In genomic region chr17:4551141-4551540, GRCh38 we compare ENCODE assay signal across 16 cellular contexts. TPM values are rescaled to one million over a fixed set of nuclear protein-coding genes. Genes with fewer than 3 reads are reported as not detected.
DNase-seq lines count a peak whose midpoint lies in the region; ATAC-seq, FAIRE-seq and TF ChIP-seq lines count a peak whose summit lies in the region.
"Had no signal": no experiment of that assay in that cellular context is flagged by ENCODE, and none has a peak within 500 bp of the region (broad histone marks: within the 10 kb centered on the region; RNA-seq: fewer than 3 reads in every experiment).

No MANE protein-coding gene starts in this region.

- dilution Hi-C loops in endothelial cell of umbilical vein (cut with MboI; ENCODE audit: extremely low pct_ligation_motif_present, low sequenced_read_pairs) = no loop called here

- no peaks in the 10 kb centered on the region for H3K9me1 ChIP-seq in endothelial cell of umbilical vein (replicated peaks; ENCODE audit: control insufficient read depth, extremely low read depth, insufficient read depth, low read length)

- H3K27ac ChIP-seq in OCI-LY1 (ENCODE audit: low read depth, low read length, poor library complexity, severe bottlenecking) (no peak overlapping the region), endothelial cell of umbilical vein (ENCODE audit: insufficient read depth, low read depth, low read length) (no peak overlapping the region), small intestine (ENCODE audit: low read depth in 1 of 2, low read length in 1 of 2) (no peak overlapping the region)
- H3K27ac ChIP-seq: tibial nerve had no signal

- H4K20me1 ChIP-seq in OCI-LY1 (ENCODE audit: insufficient read depth, low read length) = no peaks in the 10 kb centered on the region
- no peaks in the 10 kb centered on the region for H4K20me1 ChIP-seq in endothelial cell of umbilical vein (replicated peaks; ENCODE audit: control insufficient read depth, extremely low read depth, insufficient read depth, low read length)

- no peak overlapping the region for H3K4me3 Mint-ChIP-seq in mesothelial cell of epicardium

- DNase-seq in AG04449 (ENCODE audit: low read depth, low spot score) = no peak
- DNase-seq in DMS114 treated with DMSO at 0.1 percent for 48 hours (lab: John Stamatoyannopoulos, UW; ENCODE audit: unreplicated experiment) = peak; percentile 10
- DNase-seq in endothelial cell of umbilical vein (ENCODE audit: low read depth, low spot score) = no peak
- DNase-seq in RCC 7860 (ENCODE audit: low spot score) = no peak
- DNase-seq in small intestine = no peak
- no peak for DNase-seq in mesothelial cell of epicardium (ENCODE audit: low spot score in 2 of 2, unreplicated experiment in 2 of 2)
- DNase-seq: activated CD8-positive, alpha-beta memory T cell treated with anti-CD3 and anti-CD28 coated beads, Interleukin-2, amount 50 U/mL, for 48 hours; amniotic stem cell; dermis blood vessel endothelial cell; MM.1S; NCI-H446 had no signal

- H2AFZ ChIP-seq in OCI-LY1 (ENCODE audit: low read length) (no peak overlapping the region), endothelial cell of umbilical vein (ENCODE audit: low read depth, low read length) (no peak overlapping the region)

- H3K4me3 ChIP-seq in AG04449 (ENCODE audit: low read depth, low read length) (no peak overlapping the region), OCI-LY1 (ENCODE audit: low read depth, low read length, poor library complexity, severe bottlenecking) (no peak overlapping the region), endothelial cell of umbilical vein (replicated peaks in 1 of 3; ENCODE audit: insufficient read depth in 1 of 3, low read depth in 1 of 3, low read length in 3 of 3) (no peak overlapping the region), small intestine (ENCODE audit: low read depth in 1 of 2, low read length in 2 of 2) (no peak overlapping the region)
- H3K4me3 ChIP-seq: tibial nerve had no signal

- FAIRE-seq in endothelial cell of umbilical vein (lab: Jason Lieb, UNC) = no peak
- FAIRE-seq in RCC 7860 (lab: Jason Lieb, UNC) = no peak
- no peak for FAIRE-seq in small intestine (lab: Jason Lieb, UNC)

- H3K9me2 ChIP-seq in OCI-LY1 (ENCODE audit: low read depth, low read length) = no peaks in the 10 kb centered on the region

- TF ChIP-seq CTCF in AG04449 (IDR thresholded peaks at IDR 0.05; ENCODE audit: insufficient read depth, low read length, missing control alignments) = peak; percentile 10
- TF ChIP-seq CTCF in OCI-LY1 (IDR thresholded peaks at IDR 0.05; ENCODE audit: low read length) = peak; percentile 23; the same call in 1 of the 2 replicates
- TF ChIP-seq CTCF in endothelial cell of umbilical vein (IDR thresholded peaks at IDR 0.05; ENCODE audit: extremely low read depth in 1 of 2, insufficient read depth in 1 of 2, low read depth in 1 of 2, low read length in 2 of 2) = peak; percentile 9 to 23
- TF ChIP-seq CTCF in mesothelial cell of epicardium (IDR thresholded peaks at IDR 0.05; ENCODE audit: unreplicated experiment) = no peak

- no peak for TF ChIP-seq POLR2A in endothelial cell of umbilical vein (IDR thresholded peaks at IDR 0.05; ENCODE audit: low read depth, low read length)

- H3F3A ChIP-seq in OCI-LY1 (ENCODE audit: insufficient read depth, low read length) = no peaks in the 10 kb centered on the region

- H3K4me2 ChIP-seq in OCI-LY1 (ENCODE audit: low read length) = no peak overlapping the region
- no peak overlapping the region for H3K4me2 ChIP-seq in endothelial cell of umbilical vein (ENCODE audit: insufficient read depth, low read length)

- peaks cover 14% of the 10 kb centered on the region for H3K36me3 Mint-ChIP-seq in mesothelial cell of epicardium

- H3K27ac Mint-ChIP-seq in mesothelial cell of epicardium = no peak overlapping the region

- CTCF ChIA-PET in AG04449 (lab: Yijun Ruan, JAX) = interaction anchor here (1.9 to 13.2 kb wide), 2 partner anchors 12 to 15 kb away, joined by 5 to 137 read pairs; no protein-coding TSS in a partner anchor
- CTCF ChIA-PET in endothelial cell of umbilical vein (lab: Charles Lee) = interaction anchor here (0.6 to 1.4 kb wide), 4 partner anchors 13 to 130 kb away, joined by 3 to 5 read pairs (median 4); no protein-coding TSS in a partner anchor

- peaks cover 20% of the 10 kb centered on the region for H3K4me1 ChIP-seq in OCI-LY1 (ENCODE audit: insufficient read depth, low read length, severe bottlenecking)
- peaks cover 17% of the 10 kb centered on the region for H3K4me1 ChIP-seq in endothelial cell of umbilical vein (ENCODE audit: control insufficient read depth, extremely low read depth, insufficient read depth, low read length)
- H3K4me1 ChIP-seq in small intestine (ENCODE audit: control insufficient read depth in 2 of 2, insufficient read depth in 1 of 2, low read depth in 1 of 2, low read length in 1 of 2) = peaks cover 4 to 6% of the 10 kb centered on the region in 2 donors

- H3K9me3 Mint-ChIP-seq in mesothelial cell of epicardium = no peaks in the 10 kb centered on the region

- H3K79me2 ChIP-seq in OCI-LY1 (ENCODE audit: insufficient read depth, low read length) = peaks cover 18% of the 10 kb centered on the region
- peaks cover 20% of the 10 kb centered on the region for H3K79me2 ChIP-seq in endothelial cell of umbilical vein (ENCODE audit: control insufficient read depth, insufficient read depth, low read length)

- H3K36me3 ChIP-seq in OCI-LY1 (ENCODE audit: insufficient read depth, low read length) (peaks cover 77% of the 10 kb centered on the region), endothelial cell of umbilical vein (ENCODE audit: control insufficient read depth in 2 of 2, extremely low read depth in 1 of 2, insufficient read depth in 2 of 2, low read length in 2 of 2) (peaks cover 5 to 32% of the 10 kb centered on the region in 2 experiments), small intestine (ENCODE audit: control insufficient read depth in 2 of 2, insufficient read depth in 2 of 2, low read length in 2 of 2) (peaks cover 28 to 30% of the 10 kb centered on the region in 2 donors)

- POLR2A ChIA-PET in AG04449 (lab: Yijun Ruan, JAX) (no interaction called here), endothelial cell of umbilical vein (lab: Charles Lee) (no interaction called here)

- no peaks in the 10 kb centered on the region for H3K9me3 ChIP-seq in OCI-LY1 (ENCODE audit: low read length)
- no peaks in the 10 kb centered on the region for H3K9me3 ChIP-seq in endothelial cell of umbilical vein (replicated peaks; ENCODE audit: control insufficient read depth, insufficient read depth, low read length)
- H3K9me3 ChIP-seq in small intestine (ENCODE audit: control insufficient read depth, low read depth) = no peaks in the 10 kb centered on the region
- H3K9me3 ChIP-seq: tibial nerve had no signal

- peaks cover 25% of the 10 kb centered on the region for H3K4me1 Mint-ChIP-seq in mesothelial cell of epicardium

- BruUV-seq in endothelial cell of umbilical vein (replicated peaks; lab: Mats Ljungman, UMichigan) = no TSS peak

- 80 to 86% (median 86%) methylated on average over 8 of the region's 8 CpGs for WGBS in small intestine, 3 donors

- H3K27me3 Mint-ChIP-seq in mesothelial cell of epicardium (ENCODE audit: low read depth) = no peaks in the 10 kb centered on the region

- no peak for ATAC-seq in HG03520 (IDR thresholded peaks at IDR 0.05; ENCODE audit: unreplicated experiment)

- intact Hi-C loops in endothelial cell of umbilical vein (cut with micrococcal nuclease) = no loop called here

- H3K27me3 ChIP-seq in OCI-LY1 (ENCODE audit: insufficient read depth, low read length) (no peaks in the 10 kb centered on the region), endothelial cell of umbilical vein (ENCODE audit: control insufficient read depth in 2 of 2, insufficient read depth in 2 of 2, low read length in 2 of 2) (no peaks in the 10 kb centered on the region), small intestine (ENCODE audit: control insufficient read depth in 2 of 2, insufficient read depth in 2 of 2, low read length in 2 of 2) (no peaks in the 10 kb centered on the region)
- H3K27me3 ChIP-seq: tibial nerve had no signal

- no peak overlapping the region for H3K9ac ChIP-seq in OCI-LY1 (ENCODE audit: low read length)
- H3K9ac ChIP-seq in endothelial cell of umbilical vein (replicated peaks; ENCODE audit: extremely low read depth, insufficient read depth, low read length) = no peak overlapping the region

RNA-seq across cellular contexts. Expression of gene MYBBP1A, which starts 4.0 kb away (rescaled TPM):
- total RNA-seq in endothelial cell of umbilical vein (78.1 and 79.2 TPM in 2 replicates), mesothelial cell of epicardium (69.5 to 74.6 TPM (median 73.5 TPM) in 3 replicates)
- polyA plus RNA-seq in endothelial cell of umbilical vein (26.8 and 29.3 TPM in 2 replicates), small intestine (10 to 100 TPM; 15.0 to 34.0 (median 16.2) TPM)
- 23.1 and 28.2 TPM in 2 replicates for polyA plus RNA-seq in endothelial cell of umbilical vein (2011; cell fraction: cytosol; rRNA removed)
- polyA plus RNA-seq in endothelial cell of umbilical vein (2011; cell fraction: nucleus; rRNA removed) = 109 and 111 TPM in 2 replicates
- polyA plus RNA-seq in endothelial cell of umbilical vein (2012) = 54.2 and 58.6 TPM in 2 replicates
- 36.6 and 55.5 TPM in 2 replicates for polyA minus RNA-seq in endothelial cell of umbilical vein
- polyA minus RNA-seq in endothelial cell of umbilical vein (2011; cell fraction: cytosol; rRNA and poly(A)+ RNA removed) = 65.2 TPM
- 43.8 and 58.8 TPM in 2 replicates for polyA minus RNA-seq in endothelial cell of umbilical vein (2011; cell fraction: nucleus; rRNA and poly(A)+ RNA removed)

RNA-seq across cellular contexts. Expression of gene GGT6, which starts 9.2 kb away (rescaled TPM):
- not detected in 2 replicates for total RNA-seq in endothelial cell of umbilical vein
- not detected in 2 replicates for polyA plus RNA-seq in endothelial cell of umbilical vein
- polyA plus RNA-seq in endothelial cell of umbilical vein (2011; cell fraction: cytosol; rRNA removed) = not detected in 2 replicates
- not detected in 2 replicates for polyA plus RNA-seq in endothelial cell of umbilical vein (2011; cell fraction: nucleus; rRNA removed)
- not detected in 2 replicates for polyA plus RNA-seq in endothelial cell of umbilical vein (2012)
- not detected in 2 replicates for polyA minus RNA-seq in endothelial cell of umbilical vein
- polyA minus RNA-seq in endothelial cell of umbilical vein (2011; cell fraction: cytosol; rRNA and poly(A)+ RNA removed) = not detected
- polyA minus RNA-seq in endothelial cell of umbilical vein (2011; cell fraction: nucleus; rRNA and poly(A)+ RNA removed) = not detected in 2 replicates
- 10 to 100 TPM; 17.6 to 63.9 (median 25.3) TPM for polyA plus RNA-seq in small intestine
- 0.09 to 0.27 TPM (median 0.22 TPM) in 3 replicates for total RNA-seq in mesothelial cell of epicardium
- total RNA-seq: dermis blood vessel endothelial cell, fibroblast of villous mesenchyme, osteocyte, tibial nerve had no signal

RNA-seq across cellular contexts. Expression of gene SMTNL2, which starts 33.2 kb away (rescaled TPM):
- not detected in 2 replicates for total RNA-seq in endothelial cell of umbilical vein
- polyA plus RNA-seq in endothelial cell of umbilical vein = not detected in 2 replicates
- polyA plus RNA-seq in endothelial cell of umbilical vein (2011; cell fraction: cytosol; rRNA removed) = not detected in 2 replicates
- polyA plus RNA-seq in endothelial cell of umbilical vein (2011; cell fraction: nucleus; rRNA removed) = not detected in 2 replicates
- polyA plus RNA-seq in endothelial cell of umbilical vein (2012) = not detected in 2 replicates
- polyA minus RNA-seq in endothelial cell of umbilical vein = not detected in 2 replicates
- not detected for polyA minus RNA-seq in endothelial cell of umbilical vein (2011; cell fraction: cytosol; rRNA and poly(A)+ RNA removed)
- not detected in 2 replicates for polyA minus RNA-seq in endothelial cell of umbilical vein (2011; cell fraction: nucleus; rRNA and poly(A)+ RNA removed)
- polyA plus RNA-seq in small intestine = 1 to 10 TPM in 1 of 3 donors, not detected in 2; 1.5 TPM
- total RNA-seq in mesothelial cell of epicardium = 64.8 to 68.2 TPM (median 65.7 TPM) in 3 replicates
- total RNA-seq: fibroblast of villous mesenchyme had no signal

RNA-seq across cellular contexts. Expression of gene SPNS2, which starts 52.5 kb away (rescaled TPM):
- total RNA-seq in endothelial cell of umbilical vein (56.6 and 77.3 TPM in 2 replicates), mesothelial cell of epicardium (12.2 to 13.7 TPM (median 13.2 TPM) in 3 replicates)
- polyA plus RNA-seq in endothelial cell of umbilical vein (70.2 and 77.3 TPM in 2 replicates), small intestine (10 to 100 TPM in 2 of 3 donors, 1 to 10 TPM in 1; 6.3 to 37.3 (median 34.6) TPM)
- polyA plus RNA-seq in endothelial cell of umbilical vein (2011; cell fraction: cytosol; rRNA removed) = 47.5 and 59.9 TPM in 2 replicates
- polyA plus RNA-seq in endothelial cell of umbilical vein (2011; cell fraction: nucleus; rRNA removed) = 70.4 and 94.6 TPM in 2 replicates
- polyA plus RNA-seq in endothelial cell of umbilical vein (2012) = 16.2 and 28.4 TPM in 2 replicates
- polyA minus RNA-seq in endothelial cell of umbilical vein = 46.1 and 59.7 TPM in 2 replicates
- not detected for polyA minus RNA-seq in endothelial cell of umbilical vein (2011; cell fraction: cytosol; rRNA and poly(A)+ RNA removed)
- 21.3 and 41.6 TPM in 2 replicates for polyA minus RNA-seq in endothelial cell of umbilical vein (2011; cell fraction: nucleus; rRNA and poly(A)+ RNA removed)
- total RNA-seq: osteocyte had no signal

Comparison
In these comparisons a context has a peak if more than half of its experiments do, and no peak if none do; other contexts are left out.
1. RNA of gene SMTNL2, which starts 33.2 kb away (total RNA-seq): 64.8 to 68.2 TPM in mesothelial cell of epicardium; not detected in endothelial cell of umbilical vein; every median in the first group is over 10 times any median in the second.